11 cellular contexts compared by ENCODE assay signal in the genomic region with DNA sequence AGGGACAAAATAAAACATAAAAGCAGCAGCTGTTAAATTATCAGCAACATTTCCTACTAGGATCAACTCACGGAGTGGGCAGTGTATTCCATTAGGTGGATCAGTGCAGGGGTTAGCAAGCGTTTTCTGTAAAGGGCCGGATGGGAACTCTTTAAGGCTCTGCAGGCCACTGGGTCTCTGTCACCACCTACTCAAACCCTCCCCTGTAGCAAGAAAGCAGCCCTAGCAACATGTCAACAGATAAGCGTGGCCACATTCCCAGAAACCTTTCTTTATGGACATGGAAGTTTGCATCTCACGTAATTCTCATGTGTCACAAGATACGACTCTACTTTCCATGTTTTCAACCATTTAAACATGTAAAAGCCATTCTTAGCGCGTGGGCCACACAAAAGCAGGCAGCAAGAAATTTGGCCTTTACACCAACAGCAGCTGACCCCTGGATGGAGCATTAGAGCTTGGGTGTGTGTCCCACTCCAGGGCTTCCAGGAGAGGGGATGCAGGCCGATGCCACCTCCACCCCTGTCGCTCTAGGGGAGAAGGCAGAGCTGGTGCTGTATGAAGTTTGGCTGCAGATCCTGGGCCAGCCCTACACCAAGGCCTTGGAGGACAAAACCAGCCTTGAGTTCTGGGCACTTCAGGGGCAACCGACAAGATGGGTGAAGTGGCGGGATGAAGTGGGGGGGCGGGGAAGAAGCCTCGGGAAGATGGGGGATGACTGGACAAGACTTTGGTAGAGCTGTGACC. TPM values are rescaled to one million over a fixed set of nuclear protein-coding genes. Genes with fewer than 3 reads are reported as not detected.
"Had no signal": no experiment of that assay in that cellular context is flagged by ENCODE, and none has a peak within 500 bp of the region (broad histone marks: within the 10 kb centered on the region; RNA-seq: fewer than 3 reads in every experiment).

No MANE protein-coding gene starts in this region.

- H3K27ac ChIP-seq: ovary, thyroid gland had no signal

- DNase-seq: activated CD4-positive, alpha-beta T cell treated with anti-CD3 and anti-CD28 coated beads, Interleukin-2, amount 50 U/mL, for 4 hours; activated naive CD4-positive, alpha-beta T cell; activated T-cell treated with anti-CD3 and anti-CD28 coated beads, Interleukin-2, amount 50 U/mL, for 48 hours; dermis blood vessel endothelial cell; hypothalamus; ovary; T-helper 17 cell; thyroid gland had no signal

- H3K27me3 Mint-ChIP-seq: T-helper 17 cell had no signal

- H3K36me3 ChIP-seq: ovary, thyroid gland had no signal

- H3K27ac Mint-ChIP-seq: T-helper 17 cell had no signal

- H3K4me3 Mint-ChIP-seq: T-helper 17 cell had no signal

- H3K27me3 ChIP-seq: ovary, thyroid gland had no signal

- H3K9me3 ChIP-seq: ovary, thyroid gland had no signal

- H3K4me3 ChIP-seq: lung, ovary, thyroid gland had no signal

- ATAC-seq: activated CD4-positive, CD25-positive, alpha-beta regulatory T cell treated with anti-CD3 and anti-CD28 coated beads, Interleukin-2, amount 50 U/mL, for 24 hours; T-helper 17 cell had no signal

RNA-seq across cellular contexts. Expression of gene CSPG4, which starts 48.2 kb away (rescaled TPM):
- polyA plus RNA-seq: neural cell had no signal
